ENCODE assay signal across 7 cellular contexts in the genomic region with DNA sequence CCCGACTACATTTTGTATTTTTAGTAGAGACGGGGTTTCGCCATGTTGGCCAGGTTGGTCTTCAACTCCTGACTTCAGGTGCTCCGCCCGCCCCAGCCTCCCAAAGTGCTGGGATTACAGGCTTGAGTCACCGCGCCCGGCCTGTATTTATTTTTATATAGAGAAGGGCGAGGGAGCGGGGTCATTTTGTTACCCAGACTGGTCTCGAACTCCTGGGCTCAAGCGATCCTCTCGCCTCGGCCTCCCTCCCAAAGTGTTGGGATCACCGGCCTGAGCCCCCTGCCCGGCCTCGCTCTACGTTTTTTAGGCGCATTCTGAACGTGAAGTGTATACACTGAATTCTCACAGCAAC. TPM values are rescaled to one million over a fixed set of nuclear protein-coding genes. Genes with fewer than 3 reads are reported as not detected.
DNase-seq lines count a peak whose midpoint lies in the region; TF ChIP-seq lines count a peak whose summit lies in the region.

No MANE protein-coding gene starts in this region.

- no peaks in the 10 kb centered on the region for H3K9me3 ChIP-seq in suprapubic skin

- H3K79me2 ChIP-seq in KMS-11 (ENCODE audit: insufficient read depth, low read depth) = peaks cover 40% of the 10 kb centered on the region

- peak overlapping the region; percentile 93 for H2AFZ ChIP-seq in KMS-11 (ENCODE audit: low read depth)

- no peak for TF ChIP-seq CTCF in KMS-11 (conservative IDR thresholded peaks at IDR 0.05; ENCODE audit: low read depth, low read length)
- no peak for TF ChIP-seq CTCF in suprapubic skin (IDR thresholded peaks at IDR 0.05)

- 82% methylated on average over 19 of the region's 20 CpGs for WGBS in suprapubic skin

- H4K20me1 ChIP-seq in KMS-11 (ENCODE audit: insufficient read depth) = no peaks in the 10 kb centered on the region

- H3K9ac ChIP-seq in KMS-11 = peak overlapping the region; percentile 88; the same call in 1 of the 2 replicates

- H3K36me3 ChIP-seq in KMS-11 (ENCODE audit: insufficient read depth) = 0 out of 2 replicates have a peak, but pooled peaks cover 4% of the 10 kb centered on the region
- H3K36me3 ChIP-seq in suprapubic skin = peaks cover under 1% of the 10 kb centered on the region

- H3K27ac ChIP-seq in KMS-11 = peak overlapping the region; percentile 92
- peak overlapping the region; percentile 98 for H3K27ac ChIP-seq in angular gyrus (ENCODE audit: low read depth, low read length)
- H3K27ac ChIP-seq in layer of hippocampus (ENCODE audit: low read depth, low read length) = peak overlapping the region; percentile 97
- H3K27ac ChIP-seq in suprapubic skin = peak overlapping the region; percentile 98

- H3K4me3 ChIP-seq in KMS-11 (IDR thresholded peaks at IDR 0.05; ENCODE audit: insufficient read depth, low read depth, low read length) (no peak overlapping the region), suprapubic skin (peak overlapping the region; percentile 92)

- H3K4me1 ChIP-seq in KMS-11 (ENCODE audit: low read depth, poor library complexity, severe bottlenecking) (peaks cover 28% of the 10 kb centered on the region), suprapubic skin (peaks cover 39% of the 10 kb centered on the region)

- H3K27me3 ChIP-seq in KMS-11 (ENCODE audit: insufficient read depth, low read depth) (no peaks in the 10 kb centered on the region), layer of hippocampus (ENCODE audit: control insufficient read depth, insufficient read depth, low read length) (no peaks in the 10 kb centered on the region), suprapubic skin (no peaks in the 10 kb centered on the region)

- no peak for TF ChIP-seq EP300 in suprapubic skin (IDR thresholded peaks at IDR 0.05)

- H3K4me2 ChIP-seq in KMS-11 = peak overlapping the region; percentile 63

- TF ChIP-seq POLR2A in suprapubic skin (IDR thresholded peaks at IDR 0.05) = no peak

- peak in 1 of 2 donors; percentile 65 for DNase-seq in suprapubic skin (ENCODE audit: low spot score in 2 of 2)
- DNase-seq in NCI-H2196 (lab: John Stamatoyannopoulos, UW; ENCODE audit: unreplicated experiment) = no peak
- no peak for DNase-seq in effector CD4-positive, alpha-beta T cell
- no peak for DNase-seq in activated effector memory CD4-positive, alpha-beta T cell treated with anti-CD3 and anti-CD28 coated beads, Interleukin-2, amount 50 U/mL, for 16 hours

RNA-seq across cellular contexts. Expression of gene PPP4R2, which starts 0.5 kb away (rescaled TPM):
- total RNA-seq in suprapubic skin = 10 to 100 TPM; 24.4 to 46.3 (median 36.6) TPM
